Comparison of ENCODE assay signal across 8 cellular contexts in the genomic region with DNA sequence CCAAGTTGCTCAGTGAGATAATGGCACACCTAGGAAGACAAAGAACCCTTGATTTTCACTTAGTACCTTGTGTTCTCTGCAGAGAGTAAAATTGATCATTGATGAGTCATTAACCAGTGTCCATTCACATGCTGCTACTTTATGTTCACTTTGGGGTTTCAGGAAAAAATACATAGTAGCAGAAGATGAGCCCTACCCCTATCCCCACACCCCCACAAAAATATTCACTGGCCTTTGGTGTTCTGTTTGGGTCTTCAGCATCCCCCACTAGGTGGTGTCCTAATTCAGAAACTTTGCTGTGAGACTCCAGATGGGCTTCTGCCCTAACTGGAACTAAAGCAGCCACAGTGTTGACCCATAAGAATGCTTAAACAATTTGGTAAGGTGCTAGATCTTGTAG.
A peak's percentile ranks its signal among the peaks of the same experiment; 100 is the strongest.
DNase-seq lines count a peak whose midpoint lies in the region; ATAC-seq and TF ChIP-seq lines count a peak whose summit lies in the region.

No MANE protein-coding gene starts in this region.

- ATAC-seq in Right ventricle myocardium inferior (peak; percentile 29), HG02973 (IDR thresholded peaks at IDR 0.05; ENCODE audit: unreplicated experiment) (peak; percentile 59), T-cell (replicated peaks in 1 of 4) (peak in 3 of 4 experiments; percentile 27 to 40 (median 33)), GM21737 (IDR thresholded peaks at IDR 0.05; ENCODE audit: unreplicated experiment) (no peak)

- peaks cover 10% of the 10 kb centered on the region for H3K36me3 Mint-ChIP-seq in T-cell

- CTCF ChIA-PET in T-cell (lab: Charles Lee): interaction anchor here in 1 of 2 donors (1.4 kb wide), 1 partner anchor 10 kb away, joined by 4 read pairs; no protein-coding TSS in a partner anchor

- no peak overlapping the region for H3K4me3 ChIP-seq in fibroblast of the aortic adventitia (ENCODE audit: low read depth, low read length)

- H3K9me3 Mint-ChIP-seq in T-cell: no peaks in the 10 kb centered on the region

- peaks cover 14 to 21% (median 20%) of the 10 kb centered on the region in 3 donors for H3K4me1 Mint-ChIP-seq in T-cell

- TF ChIP-seq CTCF in fibroblast of the aortic adventitia (IDR thresholded peaks at IDR 0.05; ENCODE audit: insufficient read depth, low read length): peak; percentile 56

- intact Hi-C loops in Right ventricle myocardium inferior (cut with DNase I): loop anchor here (5.0 kb wide), 3 partner anchors 34 to 91 kb away; no protein-coding TSS in a partner anchor
- intact Hi-C loops in cardiac septum (cut with DNase I): loop anchor here (5.0 kb wide), 1 partner anchor 111 kb away; no protein-coding TSS in a partner anchor

- no peaks in the 10 kb centered on the region for H3K27me3 Mint-ChIP-seq in T-cell

- POLR2A ChIA-PET in T-cell (lab: Charles Lee): interaction anchor here in 1 of 2 donors (0.6 to 1.0 kb wide), 2 partner anchors 16 to 66 kb away, joined by 3 to 5 read pairs; no protein-coding TSS in a partner anchor

- DNase-seq in Right ventricle myocardium inferior (ENCODE audit: missing footprints) (no peak), cardiac septum (ENCODE audit: low spot score) (no peak), T-cell (peak in 10 of 34 experiments; percentile 7 to 23 (median 16)), fibroblast of the aortic adventitia (ENCODE audit: low read depth) (peak; percentile 62), renal cortical epithelial cell (ENCODE audit: low read depth) (peak; percentile 33), DMS79 treated with DMSO at 0.1 percent for 48 hours (lab: John Stamatoyannopoulos, UW) (no peak)

- H3K27ac Mint-ChIP-seq in T-cell: peak overlapping the region; percentile 9 to 16

- H3K4me3 Mint-ChIP-seq in T-cell: no peak overlapping the region

Comparison
In these comparisons a context has a peak if more than half of its experiments do, and no peak if none do; other contexts are left out.
1. DNase-seq: peak in fibroblast of the aortic adventitia (single experiment) and renal cortical epithelial cell (single experiment); none in Right ventricle myocardium inferior (single experiment), cardiac septum (single experiment) and DMS79 treated with DMSO at 0.1 percent for 48 hours (single experiment).